Comparison of ENCODE assay signal across 24 cellular contexts in the genomic region with DNA sequence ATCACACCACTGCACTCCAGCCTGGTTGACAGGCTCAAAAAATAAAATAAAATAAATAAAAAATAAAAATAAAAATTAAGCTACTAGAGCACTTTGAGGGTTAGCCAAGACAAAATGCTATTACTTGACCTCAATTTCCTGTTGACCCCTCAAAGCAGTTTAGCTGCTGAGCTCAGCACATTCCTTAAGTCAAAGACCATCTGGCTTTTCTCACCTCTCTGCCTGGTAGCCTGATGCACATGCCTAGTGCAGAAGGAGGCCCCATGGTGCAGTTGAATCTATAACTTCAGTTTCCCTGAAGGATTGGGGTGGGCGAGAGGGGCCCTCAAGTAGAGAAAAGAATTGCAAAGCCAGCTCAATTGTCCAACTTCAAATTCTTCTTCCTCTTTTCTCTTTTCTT.
"Had no signal": no experiment of that assay in that cellular context is flagged by ENCODE, and none has a peak within 500 bp of the region (broad histone marks: within the 10 kb centered on the region; RNA-seq: fewer than 3 reads in every experiment).

No MANE protein-coding gene starts in this region.

- H3K4me1 ChIP-seq: colonic mucosa, esophagus squamous epithelium, gastroesophageal sphincter, heart left ventricle, vagina had no signal

- H3K36me3 ChIP-seq: colonic mucosa, esophagus squamous epithelium, gastroesophageal sphincter, heart left ventricle, vagina had no signal

- H3K4me3 ChIP-seq: colonic mucosa, dorsolateral prefrontal cortex, esophagus squamous epithelium, gastroesophageal sphincter, heart left ventricle, testis, vagina had no signal

- H3K27me3 ChIP-seq: colonic mucosa, esophagus squamous epithelium, gastroesophageal sphincter, testis, vagina had no signal

- H3K9me3 ChIP-seq: colonic mucosa, esophagus squamous epithelium, gastroesophageal sphincter, heart left ventricle, testis, vagina had no signal

- ATAC-seq: activated CD4-positive, CD25-positive, alpha-beta regulatory T cell treated with anti-CD3 and anti-CD28 coated beads, Interleukin-2, amount 50 U/mL, for 24 hours; activated CD8-positive, alpha-beta memory T cell treated with anti-CD3 and anti-CD28 coated beads, Interleukin-2, amount 10 ng/mL, durations not matched to agents 7 days and 5 days; activated CD8-positive, alpha-beta T cell treated with anti-CD3 and anti-CD28 coated beads for 36 hours; effector memory CD8-positive, alpha-beta T cell; gastroesophageal sphincter; heart left ventricle; stimulated activated naive B cell treated with anti-CD40 and anti-IgM and Interleukin-4, amounts not matched to agents 10 μg/mL and 1 μg/mL and 100 μg/mL, for 72 hours had no signal

- H3K27ac ChIP-seq: colonic mucosa, dorsolateral prefrontal cortex, esophagus squamous epithelium, gastroesophageal sphincter, heart left ventricle, testis, vagina had no signal

- FAIRE-seq: bronchial epithelial cell had no signal

- DNase-seq: activated CD4-positive, alpha-beta T cell treated with anti-CD3 and anti-CD28 coated beads, Interleukin-2, amount 10 ng/mL, durations not matched to agents 7 days and 5 days; activated CD8-positive, alpha-beta memory T cell treated with anti-CD3 and anti-CD28 coated beads, Interleukin-2, amount 10 ng/mL, durations not matched to agents 7 days and 5 days; activated CD8-positive, alpha-beta T cell treated with anti-CD3 and anti-CD28 coated beads for 36 hours; activated effector memory CD4-positive, alpha-beta T cell treated with anti-CD3 and anti-CD28 coated beads, Interleukin-2, amount 50 U/mL, for 16 hours; activated naive CD4-positive, alpha-beta T cell treated with anti-CD3 and anti-CD28 coated beads, Interleukin-2, amount 10 ng/mL, durations not matched to agents 7 days and 5 days; activated T-cell treated with anti-CD3 and anti-CD28 coated beads for 4 hours; amygdala; colonic mucosa; dorsolateral prefrontal cortex; effector memory CD8-positive, alpha-beta T cell; esophagus squamous epithelium; heart left ventricle; immature natural killer cell; naive B cell; occipital lobe; stimulated activated CD4-positive, alpha-beta T cell treated with anti-CD3 and anti-CD28 coated beads, Interleukin-2, amount 100 ng/mL, for 48 hours; stimulated activated CD8-positive, alpha-beta memory T cell treated with anti-CD3 and anti-CD28 coated beads, Interleukin-4, amount 100 ng/mL, for 48 hours; stimulated activated naive B cell treated with anti-CD40 and anti-IgM and Interleukin-4, amounts not matched to agents 10 μg/mL and 1 μg/mL and 100 μg/mL, for 72 hours; testis; trophoblast cell had no signal
